Comparison of ENCODE assay signal across 20 cellular contexts in the genomic region with DNA sequence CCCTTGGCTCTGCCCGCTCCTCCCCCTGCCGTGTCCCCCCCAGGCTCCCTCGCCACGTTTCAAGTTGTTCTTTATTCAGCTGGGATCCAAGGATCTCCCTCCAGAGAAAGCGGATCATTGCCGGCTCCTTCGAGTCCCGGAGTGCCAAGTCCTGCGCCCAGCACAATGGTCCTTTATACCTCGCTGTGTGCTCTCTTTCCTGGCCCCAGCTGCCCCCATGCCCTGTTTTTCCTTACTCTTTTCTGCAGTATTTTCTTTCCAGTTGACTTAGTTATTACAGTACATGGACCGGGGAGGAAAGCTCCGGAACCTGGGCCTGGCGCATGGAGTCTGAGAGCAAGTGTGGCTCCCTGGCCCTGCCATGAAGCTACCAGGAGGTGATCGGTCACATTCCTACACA.
DNase-seq lines count a peak whose midpoint lies in the region; ATAC-seq and TF ChIP-seq lines count a peak whose summit lies in the region.
"Had no signal": no experiment of that assay in that cellular context is flagged by ENCODE, and none has a peak within 500 bp of the region (broad histone marks: within the 10 kb centered on the region; RNA-seq: fewer than 3 reads in every experiment).

No MANE protein-coding gene starts in this region.

- H3K36me3 ChIP-seq in osteoblast (ENCODE audit: insufficient read depth, low read length) (no peaks in the 10 kb centered on the region), heart left ventricle (no peaks in the 10 kb centered on the region)
- H3K36me3 ChIP-seq in effector memory CD4-positive, alpha-beta T cell (ENCODE audit: control insufficient read depth, insufficient read depth, low read length): no peaks in the 10 kb centered on the region
- H3K36me3 ChIP-seq: BLaER1, MG63 had no signal

- H3K27ac ChIP-seq in osteoblast (ENCODE audit: low read depth, low read length) (no peak overlapping the region), heart left ventricle (no peak overlapping the region)
- no peak overlapping the region for H3K27ac ChIP-seq in effector memory CD4-positive, alpha-beta T cell (ENCODE audit: insufficient read depth, low read length, poor library complexity, severe bottlenecking)
- H3K27ac ChIP-seq: 22Rv1, BLaER1, GM23248, PC-9 had no signal

- H3K4me2 ChIP-seq in osteoblast (ENCODE audit: insufficient read depth, low read length): peak overlapping the region; percentile 32
- H3K4me2 ChIP-seq: BLaER1, PC-9 had no signal

- no peaks in the 10 kb centered on the region for H3K4me1 ChIP-seq in osteoblast (ENCODE audit: insufficient read depth, low read length)
- H3K4me1 ChIP-seq in effector memory CD4-positive, alpha-beta T cell (ENCODE audit: control insufficient read depth, insufficient read depth, low read length, poor library complexity, severe bottlenecking): no peaks in the 10 kb centered on the region
- H3K4me1 ChIP-seq in heart left ventricle: peaks cover 0 to 15% (median 6%) of the 10 kb centered on the region in 12 donors

- no TSS peak for BruUV-seq in Calu3 (replicated peaks; lab: Mats Ljungman, UMichigan)

- no peak for TF ChIP-seq CTCF in osteoblast (IDR thresholded peaks at IDR 0.05; ENCODE audit: extremely low read depth, low read depth, low read length)
- no peak for TF ChIP-seq CTCF in Calu3 (IDR thresholded peaks at IDR 0.05; ENCODE audit: unreplicated experiment)
- no peak for TF ChIP-seq CTCF in heart left ventricle (IDR thresholded peaks at IDR 0.05)

- no peaks in the 10 kb centered on the region for H3K79me2 ChIP-seq in osteoblast (ENCODE audit: insufficient read depth, low read length)

- H3K27me3 Mint-ChIP-seq in Calu3 (ENCODE audit: unreplicated experiment): no peaks in the 10 kb centered on the region

- intact Hi-C loops in Right ventricle myocardium superior (cut with DNase I) (no loop called here), Right ventricle myocardium inferior (cut with DNase I) (no loop called here), Calu3 (cut with micrococcal nuclease; ENCODE audit: unreplicated experiment) (no loop called here), heart left ventricle (cut with DNase I) (no loop called here)

- no peaks in the 10 kb centered on the region for H3K4me1 Mint-ChIP-seq in Calu3 (ENCODE audit: low read depth, unreplicated experiment)

- 85 to 89% (median 87%) methylated on average over 14 of the region's 14 CpGs for WGBS in heart left ventricle, 4 donors

- no peaks in the 10 kb centered on the region for H3K9me3 ChIP-seq in osteoblast (ENCODE audit: low read depth, low read length)
- H3K9me3 ChIP-seq in effector memory CD4-positive, alpha-beta T cell (ENCODE audit: control insufficient read depth, low read length): no peaks in the 10 kb centered on the region
- peaks cover 0 to 11% (median 5%) of the 10 kb centered on the region in 12 donors for H3K9me3 ChIP-seq in heart left ventricle
- H3K9me3 ChIP-seq: MG63 had no signal

- H3K36me3 Mint-ChIP-seq in Calu3 (ENCODE audit: insufficient read depth, unreplicated experiment): no peaks in the 10 kb centered on the region

- TF ChIP-seq POLR2A in heart left ventricle (IDR thresholded peaks at IDR 0.05): no peak

- no peaks in the 10 kb centered on the region for H4K20me1 ChIP-seq in osteoblast (ENCODE audit: insufficient read depth, low read length)
- H4K20me1 ChIP-seq: BLaER1 had no signal

- ATAC-seq in Right ventricle myocardium superior (ENCODE audit: poor library complexity) (no peak), Right ventricle myocardium inferior (no peak), heart left ventricle (no peak)

- H3K27me3 ChIP-seq in osteoblast (ENCODE audit: insufficient read depth, low read length) (peaks cover 5% of the 10 kb centered on the region), heart left ventricle (no peaks in the 10 kb centered on the region)
- no peaks in the 10 kb centered on the region for H3K27me3 ChIP-seq in effector memory CD4-positive, alpha-beta T cell (replicated peaks; ENCODE audit: control insufficient read depth, insufficient read depth, low read length, poor library complexity, severe bottlenecking)
- H3K27me3 ChIP-seq: BLaER1, MG63 had no signal

- no peak overlapping the region for H3K4me3 Mint-ChIP-seq in Calu3 (ENCODE audit: low read depth, unreplicated experiment)
- H3K4me3 Mint-ChIP-seq: HFFc6 had no signal

- H3K27ac Mint-ChIP-seq in Calu3 (ENCODE audit: unreplicated experiment): no peak overlapping the region
- H3K27ac Mint-ChIP-seq: HFFc6 had no signal

- peak overlapping the region; percentile 15 for H2AFZ ChIP-seq in osteoblast (ENCODE audit: low read length)
- H2AFZ ChIP-seq: GM23248, PC-9 had no signal

- DNase-seq in Right ventricle myocardium superior: peak; percentile 29
- DNase-seq in Right ventricle myocardium inferior (ENCODE audit: missing footprints): no peak
- peak in 30 of 51 donors; percentile 7 to 66 (median 30) for DNase-seq in hypothalamus (lab: John Stamatoyannopoulos, UW)
- peak; percentile 63 for DNase-seq in osteoblast (ENCODE audit: insufficient read length, low spot score, missing footprints)
- DNase-seq in Calu3: no peak
- DNase-seq in NCI-H1105 treated with DMSO at 0.1 percent for 48 hours (lab: John Stamatoyannopoulos, UW): no peak
- DNase-seq in effector memory CD4-positive, alpha-beta T cell: no peak
- DNase-seq in heart left ventricle: no peak
- DNase-seq: DMS 273 treated with DMSO at 0.1 percent for 48 hours, GF-D8, GM23248, HFFc6, MG63, NCI-H1092, NCI-H1694, NCI-H510A treated with DMSO at 0.1 percent for 48 hours, NCI-H82 had no signal

- H3K9me3 Mint-ChIP-seq in Calu3 (ENCODE audit: low read depth, unreplicated experiment): no peaks in the 10 kb centered on the region

- H3K4me3 ChIP-seq in osteoblast (ENCODE audit: insufficient read depth, low read length) (no peak overlapping the region), heart left ventricle (no peak overlapping the region)
- H3K4me3 ChIP-seq in effector memory CD4-positive, alpha-beta T cell (ENCODE audit: insufficient read depth, low read depth, low read length, poor library complexity, severe bottlenecking): no peak overlapping the region
- H3K4me3 ChIP-seq: BLaER1, GM23248, MG63, PC-9 had no signal

- CTCF ChIA-PET in Calu3 (lab: Charles Lee): no interaction called here

Comparison
In these comparisons a context has a peak if more than half of its experiments do, and no peak if none do; other contexts are left out.
1. DNase-seq: peak in Right ventricle myocardium superior (single experiment), hypothalamus (30 of 51) and osteoblast (single experiment); none in Right ventricle myocardium inferior (single experiment), Calu3 (single experiment), NCI-H1105 treated with DMSO at 0.1 percent for 48 hours (single experiment), effector memory CD4-positive, alpha-beta T cell (0 of 3) and heart left ventricle (0 of 5).